In the genomic region with DNA sequence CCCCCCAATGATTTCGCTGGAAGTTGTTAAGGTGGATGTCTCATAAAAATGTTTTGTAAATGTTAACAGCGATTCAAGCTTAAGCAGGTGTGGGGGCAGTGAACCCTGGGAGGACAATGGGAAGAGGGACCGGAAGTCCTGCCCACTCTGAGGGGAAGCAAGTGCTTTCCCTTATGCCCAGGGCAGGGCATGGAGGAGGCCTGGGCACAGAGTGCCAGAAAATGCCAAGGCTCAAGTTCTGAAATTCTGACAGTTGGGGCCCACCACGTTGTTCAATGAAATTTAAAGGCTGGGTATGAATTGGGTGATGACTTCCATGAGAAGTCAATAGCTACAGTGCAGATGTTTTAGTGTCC, we compare ENCODE assay signal across 16 cellular contexts.
"Had no signal": no experiment of that assay in that cellular context is flagged by ENCODE, and none has a peak within 500 bp of the region (broad histone marks: within the 10 kb centered on the region; RNA-seq: fewer than 3 reads in every experiment).

No MANE protein-coding gene starts in this region.

- H3K4me3 Mint-ChIP-seq: activated T-cell treated with anti-CD3 and anti-CD28 coated beads, Interleukin-2, amount 50 U/mL, for 24 hours; stimulated activated naive CD8-positive, alpha-beta T cell treated with anti-CD3 and anti-CD28 coated beads, Interleukin-15, amount 100 ng/mL, for 72 hours had no signal

- H3K27me3 ChIP-seq: adrenal gland, cardiac muscle cell, upper lobe of right lung had no signal

- H3K9me3 ChIP-seq: adrenal gland, left lung, upper lobe of right lung had no signal

- H3K4me1 Mint-ChIP-seq: stimulated activated naive CD8-positive, alpha-beta T cell treated with anti-CD3 and anti-CD28 coated beads, Interleukin-15, amount 100 ng/mL, for 72 hours had no signal

- H3K4me1 ChIP-seq: adrenal gland, left lung, upper lobe of right lung had no signal

- ATAC-seq: activated CD4-positive, CD25-positive, alpha-beta regulatory T cell treated with anti-CD3 and anti-CD28 coated beads, Interleukin-2, amount 50 U/mL, for 24 hours; left lung; right cardiac atrium; stimulated activated naive CD8-positive, alpha-beta T cell treated with anti-CD3 and anti-CD28 coated beads, Interleukin-15, amount 100 ng/mL, for 72 hours; upper lobe of right lung had no signal

- H3K27ac Mint-ChIP-seq: activated T-cell treated with anti-CD3 and anti-CD28 coated beads, Interleukin-2, amount 50 U/mL, for 24 hours; progenitor cell of endocrine pancreas had no signal

- H3K9me3 Mint-ChIP-seq: activated T-cell treated with anti-CD3 and anti-CD28 coated beads, Interleukin-2, amount 50 U/mL, for 24 hours; stimulated activated naive CD8-positive, alpha-beta T cell treated with anti-CD3 and anti-CD28 coated beads, Interleukin-15, amount 100 ng/mL, for 72 hours had no signal

- H3K4me3 ChIP-seq: adrenal gland, cardiac muscle cell, dorsolateral prefrontal cortex, left lung, upper lobe of right lung had no signal

- H3K36me3 ChIP-seq: adrenal gland, cardiac muscle cell, left lung, upper lobe of right lung had no signal

- H3K27ac ChIP-seq: adrenal gland, cardiac muscle cell, dorsolateral prefrontal cortex, left lung, upper lobe of right lung had no signal

- DNase-seq: activated CD4-positive, alpha-beta T cell treated with anti-CD3 and anti-CD28 coated beads, Interleukin-2, amount 50 U/mL, for 48 hours; activated naive CD4-positive, alpha-beta T cell treated with anti-CD3 and anti-CD28 coated beads, Interleukin-2, amount 50 U/mL, for 16 hours; activated T-cell treated with anti-CD3 and anti-CD28 coated beads, Interleukin-2, amount 50 U/mL, for 24 hours; adrenal gland; dorsolateral prefrontal cortex; hippocampal formation; kidney; left lung; mammary epithelial cell; nucleus accumbens; right cardiac atrium; stimulated activated naive CD8-positive, alpha-beta T cell treated with anti-CD3 and anti-CD28 coated beads, Interleukin-15, amount 100 ng/mL, for 72 hours; upper lobe of right lung had no signal

- H3K27me3 Mint-ChIP-seq: activated T-cell treated with anti-CD3 and anti-CD28 coated beads, Interleukin-2, amount 50 U/mL, for 24 hours; progenitor cell of endocrine pancreas; stimulated activated naive CD8-positive, alpha-beta T cell treated with anti-CD3 and anti-CD28 coated beads, Interleukin-15, amount 100 ng/mL, for 72 hours had no signal
